In genomic region chr20:54566224-54566750, GRCh38 we compare ENCODE assay signal across 15 cellular contexts.
"Had no signal": no experiment of that assay in that cellular context is flagged by ENCODE, and none has a peak within 500 bp of the region (broad histone marks: within the 10 kb centered on the region; RNA-seq: fewer than 3 reads in every experiment).

No MANE protein-coding gene starts in this region.

- H3K36me3 Mint-ChIP-seq: naive thymus-derived CD4-positive, alpha-beta T cell had no signal

- ATAC-seq: esophagus mucosa; heart left ventricle; naive thymus-derived CD4-positive, alpha-beta T cell; sciatic nerve had no signal

- H3K4me1 Mint-ChIP-seq: naive thymus-derived CD4-positive, alpha-beta T cell had no signal

- H3K4me3 ChIP-seq: heart left ventricle, spleen, stomach had no signal

- DNase-seq: effector memory CD4-positive, alpha-beta T cell; heart left ventricle; hippocampal formation; mammary epithelial cell; naive thymus-derived CD4-positive, alpha-beta T cell; posterior cingulate gyrus; spleen; stimulated activated CD4-positive, alpha-beta T cell treated with anti-CD3 and anti-CD28 coated beads, Interleukin-15, amount 100 ng/mL, for 24 hours; stimulated activated CD4-positive, alpha-beta T cell treated with anti-CD3 and anti-CD28 coated beads, Interleukin-1b, Interleukin-23, amount 100 ng/mL, for 48 hours; stimulated activated CD4-positive, alpha-beta T cell treated with anti-CD3 and anti-CD28 coated beads, Interleukin-4, amount 100 ng/mL, for 4 hours; stimulated activated naive CD4-positive, alpha-beta T cell; stomach; trophoblast cell had no signal

- H3K4me3 Mint-ChIP-seq: naive thymus-derived CD4-positive, alpha-beta T cell had no signal

- H3K9me3 Mint-ChIP-seq: naive thymus-derived CD4-positive, alpha-beta T cell had no signal

- H3K27ac Mint-ChIP-seq: naive thymus-derived CD4-positive, alpha-beta T cell had no signal
